10 cellular contexts compared by ENCODE assay signal in the genomic region with DNA sequence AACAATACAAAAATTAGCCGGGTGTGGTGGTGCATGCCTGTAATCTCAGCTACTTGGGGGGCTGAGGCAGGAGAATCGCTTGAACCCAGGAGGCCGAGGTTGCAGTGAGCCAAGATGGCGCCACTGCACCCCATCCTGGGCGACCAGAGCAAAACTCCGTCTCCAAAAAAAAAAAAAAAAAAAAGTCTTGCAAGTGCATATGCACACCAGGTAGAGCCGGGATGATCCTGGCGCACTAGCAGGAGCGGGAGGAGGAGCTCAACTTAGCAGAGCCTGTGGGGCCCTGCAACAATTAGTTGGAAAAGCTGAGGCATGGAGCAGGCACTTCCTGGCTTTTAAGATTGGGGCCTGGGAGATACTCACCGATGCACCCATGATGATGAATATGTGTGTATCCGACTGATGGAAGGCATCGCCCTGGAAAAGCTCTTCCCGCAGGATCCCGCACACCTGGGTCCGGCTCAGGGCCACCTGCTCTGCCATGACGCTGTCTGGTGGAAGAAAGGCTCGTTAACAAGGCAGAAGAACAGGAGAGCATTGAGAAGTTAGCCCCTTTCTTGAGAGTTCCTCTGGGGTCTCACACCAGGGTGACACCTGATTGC. TPM values are rescaled to one million over a fixed set of nuclear protein-coding genes. Genes with fewer than 3 reads are reported as not detected.
DNase-seq lines count a peak whose midpoint lies in the region; ATAC-seq lines count a peak whose summit lies in the region.
"Had no signal": no experiment of that assay in that cellular context is flagged by ENCODE, and none has a peak within 500 bp of the region (broad histone marks: within the 10 kb centered on the region; RNA-seq: fewer than 3 reads in every experiment).

No MANE protein-coding gene starts in this region.

- DNase-seq in activated CD4-positive, alpha-beta T cell treated with anti-CD3 and anti-CD28 coated beads, Interleukin-2, amount 10 ng/mL, durations not matched to agents 7 days and 5 days: no peak
- DNase-seq in activated CD4-positive, alpha-beta T cell treated with anti-CD3 and anti-CD28 coated beads for 1 hour: no peak
- no peak for DNase-seq in activated CD8-positive, alpha-beta T cell treated with anti-CD3 and anti-CD28 coated beads, Interleukin-2, amount 10 ng/mL, durations not matched to agents 7 days and 5 days
- DNase-seq in NCI-H1105 treated with DMSO at 0.1 percent for 48 hours (lab: John Stamatoyannopoulos, UW) (no peak), NCI-H1417 treated with DMSO at 0.1 percent for 48 hours (lab: John Stamatoyannopoulos, UW) (no peak), AG08396 (ENCODE audit: low spot score) (no peak)
- DNase-seq: hippocampal formation, substantia nigra had no signal

- H3K36me3 ChIP-seq in subcutaneous abdominal adipose tissue (ENCODE audit: control insufficient read depth in 5 of 5, insufficient read depth in 5 of 5, low read length in 5 of 5): peaks cover 0 to under 1% (median 0%) of the 10 kb centered on the region in 5 donors

- ATAC-seq in activated CD8-positive, alpha-beta T cell treated with anti-CD3 and anti-CD28 coated beads, Interleukin-2, amount 10 ng/mL, durations not matched to agents 7 days and 5 days: no peak

- peak overlapping the region; percentile 41 for H3K27ac ChIP-seq in subcutaneous abdominal adipose tissue (ENCODE audit: low read depth, low read length)

- H3K9me3 ChIP-seq in iPS-18c (ENCODE audit: control insufficient read depth, insufficient read depth, low read length) (peaks cover 9% of the 10 kb centered on the region), subcutaneous abdominal adipose tissue (ENCODE audit: control insufficient read depth in 5 of 5, low read length in 5 of 5) (no peaks in the 10 kb centered on the region)

- no peaks in the 10 kb centered on the region for H3K27me3 Mint-ChIP-seq in activated CD4-positive, alpha-beta T cell treated with anti-CD3 and anti-CD28 coated beads, Interleukin-2, amount 10 ng/mL, durations not matched to agents 7 days and 5 days
- H3K27me3 Mint-ChIP-seq in activated CD8-positive, alpha-beta T cell treated with anti-CD3 and anti-CD28 coated beads, Interleukin-2, amount 10 ng/mL, durations not matched to agents 7 days and 5 days (ENCODE audit: low read depth): no peaks in the 10 kb centered on the region

- POLR2A ChIA-PET in activated CD4-positive, alpha-beta T cell treated with anti-CD3 and anti-CD28 coated beads, Interleukin-2, amount 10 ng/mL, durations not matched to agents 7 days and 5 days (lab: Charles Lee): no interaction called here
- POLR2A ChIA-PET in activated CD8-positive, alpha-beta T cell treated with anti-CD3 and anti-CD28 coated beads, Interleukin-2, amount 10 ng/mL, durations not matched to agents 7 days and 5 days (lab: Charles Lee): no interaction called here

- peaks cover 22% of the 10 kb centered on the region for H3K36me3 Mint-ChIP-seq in activated CD4-positive, alpha-beta T cell treated with anti-CD3 and anti-CD28 coated beads, Interleukin-2, amount 10 ng/mL, durations not matched to agents 7 days and 5 days (ENCODE audit: low read depth)
- H3K36me3 Mint-ChIP-seq in activated CD8-positive, alpha-beta T cell treated with anti-CD3 and anti-CD28 coated beads, Interleukin-2, amount 10 ng/mL, durations not matched to agents 7 days and 5 days (ENCODE audit: low read depth): peaks cover 41% of the 10 kb centered on the region

- H3K9ac ChIP-seq in subcutaneous abdominal adipose tissue (ENCODE audit: low read length in 5 of 5): peak overlapping the region in 3 of 5 donors; percentile 35 to 75 (median 66)

- peak overlapping the region; percentile 41 for H3K27ac Mint-ChIP-seq in activated CD4-positive, alpha-beta T cell treated with anti-CD3 and anti-CD28 coated beads, Interleukin-2, amount 10 ng/mL, durations not matched to agents 7 days and 5 days
- peak overlapping the region; percentile 70 for H3K27ac Mint-ChIP-seq in activated CD8-positive, alpha-beta T cell treated with anti-CD3 and anti-CD28 coated beads, Interleukin-2, amount 10 ng/mL, durations not matched to agents 7 days and 5 days

- H3K4me3 ChIP-seq in iPS-18c (ENCODE audit: insufficient read depth, low read depth, low read length): peak overlapping the region; percentile 58
- peak overlapping the region; percentile 64 to 76 (median 71) for H3K4me3 ChIP-seq in subcutaneous abdominal adipose tissue (ENCODE audit: low read depth in 1 of 5, low read length in 5 of 5)

- H3K4me1 ChIP-seq in subcutaneous abdominal adipose tissue (ENCODE audit: control insufficient read depth in 5 of 5, insufficient read depth in 5 of 5, low read length in 5 of 5): peaks cover 2 to 52% (median 46%) of the 10 kb centered on the region in 5 donors

- H3K9me3 Mint-ChIP-seq in activated CD4-positive, alpha-beta T cell treated with anti-CD3 and anti-CD28 coated beads, Interleukin-2, amount 10 ng/mL, durations not matched to agents 7 days and 5 days: no peaks in the 10 kb centered on the region
- H3K9me3 Mint-ChIP-seq in activated CD8-positive, alpha-beta T cell treated with anti-CD3 and anti-CD28 coated beads, Interleukin-2, amount 10 ng/mL, durations not matched to agents 7 days and 5 days (ENCODE audit: insufficient read depth): no peaks in the 10 kb centered on the region

- peak overlapping the region; percentile 68 for H3K4me3 Mint-ChIP-seq in activated CD4-positive, alpha-beta T cell treated with anti-CD3 and anti-CD28 coated beads, Interleukin-2, amount 10 ng/mL, durations not matched to agents 7 days and 5 days
- H3K4me3 Mint-ChIP-seq in activated CD8-positive, alpha-beta T cell treated with anti-CD3 and anti-CD28 coated beads, Interleukin-2, amount 10 ng/mL, durations not matched to agents 7 days and 5 days: peak overlapping the region; percentile 74

- CTCF ChIA-PET in activated CD4-positive, alpha-beta T cell treated with anti-CD3 and anti-CD28 coated beads, Interleukin-2, amount 10 ng/mL, durations not matched to agents 7 days and 5 days (lab: Charles Lee): interaction anchor here (0.6 kb wide), 2 partner anchors 234 to 256 kb away, joined by 3 to 4 read pairs; no protein-coding TSS in a partner anchor
- CTCF ChIA-PET in activated CD8-positive, alpha-beta T cell treated with anti-CD3 and anti-CD28 coated beads, Interleukin-2, amount 10 ng/mL, durations not matched to agents 7 days and 5 days (lab: Charles Lee): no interaction called here

- H3K4me1 Mint-ChIP-seq in activated CD4-positive, alpha-beta T cell treated with anti-CD3 and anti-CD28 coated beads, Interleukin-2, amount 10 ng/mL, durations not matched to agents 7 days and 5 days: peaks cover 41% of the 10 kb centered on the region
- H3K4me1 Mint-ChIP-seq in activated CD8-positive, alpha-beta T cell treated with anti-CD3 and anti-CD28 coated beads, Interleukin-2, amount 10 ng/mL, durations not matched to agents 7 days and 5 days (ENCODE audit: low read depth): peaks cover 52% of the 10 kb centered on the region

- H3K27me3 ChIP-seq in subcutaneous abdominal adipose tissue (ENCODE audit: control insufficient read depth in 5 of 5, insufficient read depth in 4 of 5, low read length in 5 of 5): peaks cover 0 to 16% (median 4%) of the 10 kb centered on the region in 5 donors

RNA-seq across cellular contexts. Expression of a gene that starts 0.9 kb away (rescaled TPM):
- 10 to 100 TPM; 64.7 to 69.4 TPM for total RNA-seq in activated CD4-positive, alpha-beta T cell treated with anti-CD3 and anti-CD28 coated beads, Interleukin-2, amount 10 ng/mL, durations not matched to agents 7 days and 5 days
- 100 to 1,000 TPM; 133 to 135 TPM for total RNA-seq in activated CD8-positive, alpha-beta T cell treated with anti-CD3 and anti-CD28 coated beads, Interleukin-2, amount 10 ng/mL, durations not matched to agents 7 days and 5 days

RNA-seq across cellular contexts. Expression of a gene that starts 1.6 kb away (rescaled TPM):
- 10 to 100 TPM; 41.5 to 46.0 TPM for total RNA-seq in activated CD4-positive, alpha-beta T cell treated with anti-CD3 and anti-CD28 coated beads, Interleukin-2, amount 10 ng/mL, durations not matched to agents 7 days and 5 days
- total RNA-seq in activated CD8-positive, alpha-beta T cell treated with anti-CD3 and anti-CD28 coated beads, Interleukin-2, amount 10 ng/mL, durations not matched to agents 7 days and 5 days: 10 to 100 TPM; 51.1 to 56.0 TPM

RNA-seq across cellular contexts. Expression of a gene that starts 29.7 kb away (rescaled TPM):
- 10 to 100 TPM; 34.4 to 38.6 TPM for total RNA-seq in activated CD4-positive, alpha-beta T cell treated with anti-CD3 and anti-CD28 coated beads, Interleukin-2, amount 10 ng/mL, durations not matched to agents 7 days and 5 days
- total RNA-seq in activated CD8-positive, alpha-beta T cell treated with anti-CD3 and anti-CD28 coated beads, Interleukin-2, amount 10 ng/mL, durations not matched to agents 7 days and 5 days: 10 to 100 TPM; 28.5 to 31.6 TPM

RNA-seq across cellular contexts. Expression of a gene that starts 39.2 kb away (rescaled TPM):
- total RNA-seq in activated CD4-positive, alpha-beta T cell treated with anti-CD3 and anti-CD28 coated beads, Interleukin-2, amount 10 ng/mL, durations not matched to agents 7 days and 5 days: not detected
- not detected for total RNA-seq in activated CD8-positive, alpha-beta T cell treated with anti-CD3 and anti-CD28 coated beads, Interleukin-2, amount 10 ng/mL, durations not matched to agents 7 days and 5 days

RNA-seq across cellular contexts. Expression of a gene that starts 55.3 kb away (rescaled TPM):
- total RNA-seq in activated CD4-positive, alpha-beta T cell treated with anti-CD3 and anti-CD28 coated beads, Interleukin-2, amount 10 ng/mL, durations not matched to agents 7 days and 5 days: 10 to 100 TPM; 21.7 to 26.0 TPM
- total RNA-seq in activated CD8-positive, alpha-beta T cell treated with anti-CD3 and anti-CD28 coated beads, Interleukin-2, amount 10 ng/mL, durations not matched to agents 7 days and 5 days: 10 to 100 TPM; 29.1 to 30.8 TPM
